8 cellular contexts compared by ENCODE assay signal in the genomic region with DNA sequence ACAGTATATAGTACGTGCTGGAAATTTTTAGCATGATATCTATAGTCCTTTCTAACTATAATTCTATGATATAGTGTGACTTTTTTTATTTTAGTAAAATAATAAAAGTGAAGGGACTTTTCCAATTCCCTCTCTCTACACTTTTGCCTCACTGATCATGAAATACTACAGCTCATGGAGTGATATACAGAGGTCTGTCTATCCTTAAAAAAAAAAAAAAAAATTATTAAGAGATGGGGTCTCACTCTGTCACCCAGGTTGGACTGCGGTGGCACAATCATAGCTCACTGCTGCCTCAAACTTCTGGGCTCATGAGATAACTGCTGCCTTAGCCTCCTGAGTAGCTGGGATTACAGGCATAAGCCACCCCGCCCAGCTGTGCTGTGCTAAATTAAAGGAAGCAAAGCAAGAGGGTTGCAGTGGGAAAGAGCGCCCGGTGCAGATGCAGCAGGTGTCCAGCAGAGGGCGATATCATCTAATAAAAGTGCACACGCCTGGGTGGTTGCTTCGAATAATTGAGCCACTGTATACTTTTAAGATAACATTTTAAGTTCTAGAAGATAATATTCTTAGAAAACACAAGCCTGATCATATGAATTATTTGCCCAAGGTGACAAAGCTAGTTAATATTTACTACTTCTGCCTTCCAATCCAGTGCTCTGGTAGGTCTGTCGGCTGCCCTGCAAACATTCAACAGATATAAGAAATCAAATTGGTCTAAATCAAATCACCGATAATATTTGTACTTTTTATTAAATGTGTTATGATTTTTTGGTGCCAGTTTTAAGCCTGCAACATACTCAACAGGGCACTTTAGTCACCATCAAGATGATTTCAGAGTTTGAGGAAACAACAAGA.
DNase-seq lines count a peak whose midpoint lies in the region; ATAC-seq, FAIRE-seq and TF ChIP-seq lines count a peak whose summit lies in the region.

No MANE protein-coding gene starts in this region.

- H3K79me2 ChIP-seq in HepG2 (ENCODE audit: insufficient read depth, low read length): no peaks in the 10 kb centered on the region

- H3K4me1 ChIP-seq in HepG2 (ENCODE audit: insufficient read depth, low read length): peaks cover 2% of the 10 kb centered on the region

- H3K27me3 ChIP-seq in HepG2 (ENCODE audit: control insufficient read depth in 1 of 2, insufficient read depth in 2 of 2, low read length in 2 of 2): no peaks in the 10 kb centered on the region; a peak in 3 of 5 replicates

- TF ChIP-seq EP300 in HepG2 (IDR thresholded peaks at IDR 0.05; ENCODE audit: low read depth in 2 of 2, low read length in 2 of 2): no peak
- no peak for TF ChIP-seq EP300 in HepG2 (CRISPR knock-in tag; IDR thresholded peaks at IDR 0.05; ENCODE audit: borderline replicate concordance)

- in situ Hi-C loops in GM13976 (cut with MboI; ENCODE audit: low sequenced_read_pairs, unreplicated experiment) (loop anchor here (5.0 kb wide), 1 partner anchor 127 kb away; no protein-coding TSS in a partner anchor), HepG2 (cut with HindIII; ENCODE audit: extremely low pct_ligation_motif_present, low pct_unique_long_range_greater_than_20kb) (loop anchor here (5.0 kb wide), 1 partner anchor 127 kb away; no protein-coding TSS in a partner anchor)

- intact Hi-C loops in HepG2 (cut with micrococcal nuclease; ENCODE audit: unreplicated experiment): loop anchor here (1.0 kb wide), 3 partner anchors 35 to 182 kb away; no protein-coding TSS in a partner anchor

- no peak overlapping the region; the same call in 1 of the 2 replicates for H3K4me2 ChIP-seq in HepG2 (ENCODE audit: low read depth, low read length)

- no TSS peak for BruUV-seq in HepG2 (replicated peaks; lab: Mats Ljungman, UMichigan)

- FAIRE-seq in HepG2 (lab: Jason Lieb, UNC): peak; percentile 66

- CTCF ChIA-PET in HepG2 (lab: Yijun Ruan, JAX; ENCODE audit: low intra/inter-chr PET ratio, low total read pairs): interaction anchor here (1.3 to 5.1 kb wide), 5 partner anchors 97 to 183 kb away, joined by 3 to 96 read pairs (median 16); no protein-coding TSS in a partner anchor

- no peaks in the 10 kb centered on the region for H3K36me3 ChIP-seq in HepG2 (replicated peaks in 1 of 2; ENCODE audit: control insufficient read depth in 1 of 2, insufficient read depth in 2 of 2, low read length in 2 of 2)

- 11% methylated on average over 10 of the region's 10 CpGs for WGBS in HepG2 (ENCODE audit: low lambda C conversion rate)

- no peak for TF ChIP-seq POLR2A in HepG2 (IDR thresholded peaks at IDR 0.05; ENCODE audit: insufficient read depth in 1 of 2, low read depth in 2 of 2, low read length in 2 of 2)

- no peak overlapping the region for H3K9ac ChIP-seq in HepG2 (ENCODE audit: insufficient read depth, low read depth, low read length)

- ATAC-seq in HG02981 (IDR thresholded peaks at IDR 0.05; ENCODE audit: unreplicated experiment): peak; percentile 79
- peak; percentile 95 for ATAC-seq in HepG2

- no peak overlapping the region for H3K4me3 ChIP-seq in HepG2 (replicated peaks in 1 of 3; ENCODE audit: insufficient read depth in 1 of 3, low read depth in 2 of 3, low read length in 3 of 3)

- TF ChIP-seq CTCF in GM13976 (IDR thresholded peaks at IDR 0.05; ENCODE audit: borderline replicate concordance, control extremely low read depth, extremely low read depth, insufficient read depth, missing control alignments): peak; percentile 90
- TF ChIP-seq CTCF in HepG2 (CRISPR knock-in tag; IDR thresholded peaks at IDR 0.05): peak; percentile 89

- no peaks in the 10 kb centered on the region for H4K20me1 ChIP-seq in HepG2 (ENCODE audit: insufficient read depth, low read length)

- DNase-seq in A172 (ENCODE audit: low spot score): peak; percentile 74
- peak; percentile 46 for DNase-seq in GM13976 (ENCODE audit: low spot score)
- peak; percentile 29 for DNase-seq in NCI-H2171 (lab: John Stamatoyannopoulos, UW)
- peak; percentile 55 for DNase-seq in activated CD4-positive, CD25-positive, alpha-beta regulatory T cell treated with anti-CD3 and anti-CD28 coated beads, Interleukin-2, amount 50 U/mL, for 72 hours
- DNase-seq in cerebellar cortex (ENCODE audit: low spot score): peak; percentile 47
- DNase-seq in HepG2 (ENCODE audit: low spot score): peak; percentile 36
- DNase-seq in stimulated activated CD4-positive, alpha-beta T cell treated with anti-CD3 and anti-CD28 coated beads, TNF-alpha, amount 100 ng/mL, for 48 hours (ENCODE audit: low read depth in 3 of 3): peak; percentile 15 to 52 (median 22)

- H3K9me3 ChIP-seq in HepG2 (ENCODE audit: low read length): no peaks in the 10 kb centered on the region

- TF ChIP-seq RAD21 in HepG2 (CRISPR knock-in tag; IDR thresholded peaks at IDR 0.05): peak; percentile 87

- POLR2A ChIA-PET in HepG2 (lab: Yijun Ruan, JAX): interaction anchor here (0.6 to 0.9 kb wide), 2 partner anchors 97 to 128 kb away, joined by 3 read pairs; no protein-coding TSS in a partner anchor

- no peak overlapping the region for H2AFZ ChIP-seq in HepG2 (ENCODE audit: low read length)

- no peak overlapping the region for H3K27ac ChIP-seq in HepG2 (ENCODE audit: extremely low read length, insufficient read depth, low read length)

TF ChIP-seq in HepG2, 621 proteins besides CTCF, POLR2A, EP300 and RAD21:
- TF ChIP-seq ZKSCAN8 (CRISPR knock-in tag; IDR thresholded peaks at IDR 0.05; ENCODE audit: borderline replicate concordance) (peak; percentile 72), STAG1 (CRISPR knock-in tag; IDR thresholded peaks at IDR 0.05) (peak; percentile 97), THAP11 (CRISPR knock-in tag; IDR thresholded peaks at IDR 0.05) (peak; percentile 19; the same call in 1 of the 2 replicates), EEA1 (CRISPR knock-in tag; IDR thresholded peaks at IDR 0.05; ENCODE audit: borderline replicate concordance) (no peak), ZNF263 (CRISPR knock-in tag; IDR thresholded peaks at IDR 0.05) (no peak), FOSL2 (CRISPR knock-in tag; IDR thresholded peaks at IDR 0.05) (0 out of 2 replicates have a peak, but pooled peaks have one; percentile 15), SMC3 (IDR thresholded peaks at IDR 0.05; ENCODE audit: low read length) (peak; percentile 97), MIXL1 (CRISPR knock-in tag; IDR thresholded peaks at IDR 0.05) (0 out of 2 replicates have a peak, but pooled peaks have one; percentile 68), ZNF501 (CRISPR knock-in tag; IDR thresholded peaks at IDR 0.05) (0 out of 2 replicates have a peak, but pooled peaks have one; percentile 46), PCBP2 (optimal IDR thresholded peaks at IDR 0.05; ENCODE audit: low read depth, low read length, poor library complexity, severe bottlenecking) (no peak), GFI1 (CRISPR knock-in tag; IDR thresholded peaks at IDR 0.05; ENCODE audit: borderline replicate concordance) (no peak)
- TF ChIP-seq, protein P1, sequence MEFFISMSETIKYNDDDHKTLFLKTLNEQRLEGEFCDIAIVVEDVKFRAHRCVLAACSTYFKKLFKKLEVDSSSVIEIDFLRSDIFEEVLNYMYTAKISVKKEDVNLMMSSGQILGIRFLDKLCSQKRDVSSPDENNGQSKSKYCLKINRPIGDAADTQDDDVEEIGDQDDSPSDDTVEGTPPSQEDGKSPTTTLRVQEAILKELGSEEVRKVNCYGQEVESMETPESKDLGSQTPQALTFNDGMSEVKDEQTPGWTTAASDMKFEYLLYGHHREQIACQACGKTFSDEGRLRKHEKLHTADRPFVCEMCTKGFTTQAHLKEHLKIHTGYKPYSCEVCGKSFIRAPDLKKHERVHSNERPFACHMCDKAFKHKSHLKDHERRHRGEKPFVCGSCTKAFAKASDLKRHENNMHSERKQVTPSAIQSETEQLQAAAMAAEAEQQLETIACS (CRISPR knock-in tag; IDR thresholded peaks at IDR 0.05): no peak
- TF ChIP-seq, protein P2, sequence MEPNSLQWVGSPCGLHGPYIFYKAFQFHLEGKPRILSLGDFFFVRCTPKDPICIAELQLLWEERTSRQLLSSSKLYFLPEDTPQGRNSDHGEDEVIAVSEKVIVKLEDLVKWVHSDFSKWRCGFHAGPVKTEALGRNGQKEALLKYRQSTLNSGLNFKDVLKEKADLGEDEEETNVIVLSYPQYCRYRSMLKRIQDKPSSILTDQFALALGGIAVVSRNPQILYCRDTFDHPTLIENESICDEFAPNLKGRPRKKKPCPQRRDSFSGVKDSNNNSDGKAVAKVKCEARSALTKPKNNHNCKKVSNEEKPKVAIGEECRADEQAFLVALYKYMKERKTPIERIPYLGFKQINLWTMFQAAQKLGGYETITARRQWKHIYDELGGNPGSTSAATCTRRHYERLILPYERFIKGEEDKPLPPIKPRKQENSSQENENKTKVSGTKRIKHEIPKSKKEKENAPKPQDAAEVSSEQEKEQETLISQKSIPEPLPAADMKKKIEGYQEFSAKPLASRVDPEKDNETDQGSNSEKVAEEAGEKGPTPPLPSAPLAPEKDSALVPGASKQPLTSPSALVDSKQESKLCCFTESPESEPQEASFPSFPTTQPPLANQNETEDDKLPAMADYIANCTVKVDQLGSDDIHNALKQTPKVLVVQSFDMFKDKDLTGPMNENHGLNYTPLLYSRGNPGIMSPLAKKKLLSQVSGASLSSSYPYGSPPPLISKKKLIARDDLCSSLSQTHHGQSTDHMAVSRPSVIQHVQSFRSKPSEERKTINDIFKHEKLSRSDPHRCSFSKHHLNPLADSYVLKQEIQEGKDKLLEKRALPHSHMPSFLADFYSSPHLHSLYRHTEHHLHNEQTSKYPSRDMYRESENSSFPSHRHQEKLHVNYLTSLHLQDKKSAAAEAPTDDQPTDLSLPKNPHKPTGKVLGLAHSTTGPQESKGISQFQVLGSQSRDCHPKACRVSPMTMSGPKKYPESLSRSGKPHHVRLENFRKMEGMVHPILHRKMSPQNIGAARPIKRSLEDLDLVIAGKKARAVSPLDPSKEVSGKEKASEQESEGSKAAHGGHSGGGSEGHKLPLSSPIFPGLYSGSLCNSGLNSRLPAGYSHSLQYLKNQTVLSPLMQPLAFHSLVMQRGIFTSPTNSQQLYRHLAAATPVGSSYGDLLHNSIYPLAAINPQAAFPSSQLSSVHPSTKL (CRISPR knock-in tag; IDR thresholded peaks at IDR 0.05): peak; percentile 34; the same call in 1 of the 2 replicates

Comparison
In these comparisons a context has a peak if more than half of its experiments do, and no peak if none do; other contexts are left out.
1. DNase-seq: peak in every context shown above with its lines; median percentile 74 in A172; 55 in activated CD4-positive, CD25-positive, alpha-beta regulatory T cell treated with anti-CD3 and anti-CD28 coated beads, Interleukin-2, amount 50 U/mL, for 72 hours; 47 in cerebellar cortex; 46 in GM13976; 36 in HepG2; 29 in NCI-H2171; 22 in stimulated activated CD4-positive, alpha-beta T cell treated with anti-CD3 and anti-CD28 coated beads, TNF-alpha, amount 100 ng/mL, for 48 hours.